Comparison of ENCODE assay signal across 8 cellular contexts in genomic region chr1:184386271-184387068, GRCh38. TPM values are rescaled to one million over a fixed set of nuclear protein-coding genes. Genes with fewer than 3 reads are reported as not detected.
DNase-seq lines count a peak whose midpoint lies in the region; ATAC-seq, FAIRE-seq and TF ChIP-seq lines count a peak whose summit lies in the region.

A gene with protein sequence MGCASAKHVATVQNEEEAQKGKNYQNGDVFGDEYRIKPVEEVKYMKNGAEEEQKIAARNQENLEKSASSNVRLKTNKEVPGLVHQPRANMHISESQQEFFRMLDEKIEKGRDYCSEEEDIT (plus strand): TSS chr1:184387029. CDS start chr1:184477510, 90,481 bp downstream.

- peak within 1 kb of the TSS; percentile 58 for H3K4me3 ChIP-seq in Jurkat, Clone E6-1 (ENCODE audit: low read length)

- ATAC-seq in GM21576 (IDR thresholded peaks at IDR 0.05; ENCODE audit: unreplicated experiment): peak; percentile 79

- H3K27me3 Mint-ChIP-seq in nephron (ENCODE audit: low read depth): peaks cover 32% of the 10 kb centered on the region

- CTCF ChIA-PET in RWPE1 (lab: Yijun Ruan, JAX): interaction anchor here (0.5 to 0.7 kb wide), 3 partner anchors 33 to 280 kb away, joined by 3 read pairs; no protein-coding TSS in a partner anchor

- peaks cover 30% of the 10 kb centered on the region for H3K4me1 Mint-ChIP-seq in nephron

- no peak for FAIRE-seq in D721Med (lab: Jason Lieb, UNC)

- POLR2A ChIA-PET in RWPE1 (lab: Yijun Ruan, JAX; ENCODE audit: low non-redundant PET): interaction anchor here (0.6 to 1.0 kb wide), 5 partner anchors 12 to 195 kb away, joined by 3 to 4 read pairs (median 3); no protein-coding TSS in a partner anchor

- peak within 1 kb of the TSS; percentile 93 for H3K27ac ChIP-seq in RWPE1

- H3K4me3 Mint-ChIP-seq in nephron: peak within 1 kb of the TSS; percentile 89 to 97 (median 94)

- H3K9me3 Mint-ChIP-seq in nephron: no peaks in the 10 kb centered on the region

- H3K27ac Mint-ChIP-seq in nephron: peak within 1 kb of the TSS; percentile 90 to 94 (median 90)

- TF ChIP-seq CTCF in D721Med (IDR thresholded peaks at IDR 0.05; ENCODE audit: insufficient read depth, missing control alignments) (no peak), RWPE1 (conservative IDR thresholded peaks at IDR 0.05; ENCODE audit: low read depth) (no peak), nephron (IDR thresholded peaks at IDR 0.05; ENCODE audit: unreplicated experiment in 3 of 3) (no peak)

- peak; percentile 64 for DNase-seq in D721Med (ENCODE audit: insufficient read length, low spot score)
- DNase-seq in Jurkat, Clone E6-1 (ENCODE audit: low read depth, low spot score): peak; percentile 55
- peak; percentile 87 for DNase-seq in RWPE1 (ENCODE audit: low spot score)
- peak; percentile 81 for DNase-seq in activated gamma-delta T cell (lab: John Stamatoyannopoulos, UW)
- DNase-seq in fibroblast of the conjunctiva (ENCODE audit: low read depth): peak; percentile 80
- DNase-seq in stimulated activated naive CD4-positive, alpha-beta T cell treated with Interleukin-2 at 50 U/mL for 16 hours (lab: John Stamatoyannopoulos, UW): peak; percentile 64

- H3K36me3 Mint-ChIP-seq in nephron (ENCODE audit: low read depth): no peaks in the 10 kb centered on the region

RNA-seq across cellular contexts. Expression of the gene that starts here (rescaled TPM):
- polyA plus RNA-seq in Jurkat, Clone E6-1 (2012; ENCODE audit: insufficient read depth, insufficient read length): 19.8 TPM

Comparison
In these comparisons a context has a peak if more than half of its experiments do, and no peak if none do; other contexts are left out.
1. Peak in every context shown above with its lines: DNase-seq, ATAC-seq, H3K4me3 ChIP-seq and H3K27ac ChIP-seq.